In the genomic region with DNA sequence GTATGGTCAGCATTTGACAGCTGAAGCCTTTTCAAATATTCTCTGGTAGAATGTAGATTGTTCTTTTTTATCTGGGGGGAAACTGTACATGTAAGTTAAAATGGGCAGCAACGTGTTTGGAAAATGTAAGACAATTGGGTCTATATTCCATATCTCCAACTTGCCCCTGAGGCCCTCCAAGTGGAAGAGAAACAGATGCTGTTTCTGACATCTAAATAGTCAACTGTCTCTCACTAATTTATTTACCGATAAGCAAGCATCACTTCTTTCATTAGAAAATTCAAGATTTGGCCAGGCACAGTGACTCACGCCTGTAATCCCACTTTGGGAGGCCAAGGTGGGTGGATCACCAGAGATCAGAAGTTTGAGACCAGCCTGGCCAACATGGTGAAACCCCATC, we compare ENCODE assay signal across 6 cellular contexts.
"Had no signal": no experiment of that assay in that cellular context is flagged by ENCODE, and none has a peak within 500 bp of the region (broad histone marks: within the 10 kb centered on the region; RNA-seq: fewer than 3 reads in every experiment).

No MANE protein-coding gene starts in this region.

- DNase-seq: H9, HCEC 1CT, IMR-90, KG1 had no signal

- H3K27ac Mint-ChIP-seq: GM23338, H9 had no signal

- H3K4me3 ChIP-seq: GM23338, K562 had no signal

- H3K4me3 Mint-ChIP-seq: GM23338, H9 had no signal

- H3K9me3 Mint-ChIP-seq: GM23338, H9 had no signal
